ENCODE assay signal across 8 cellular contexts in the genomic region with DNA sequence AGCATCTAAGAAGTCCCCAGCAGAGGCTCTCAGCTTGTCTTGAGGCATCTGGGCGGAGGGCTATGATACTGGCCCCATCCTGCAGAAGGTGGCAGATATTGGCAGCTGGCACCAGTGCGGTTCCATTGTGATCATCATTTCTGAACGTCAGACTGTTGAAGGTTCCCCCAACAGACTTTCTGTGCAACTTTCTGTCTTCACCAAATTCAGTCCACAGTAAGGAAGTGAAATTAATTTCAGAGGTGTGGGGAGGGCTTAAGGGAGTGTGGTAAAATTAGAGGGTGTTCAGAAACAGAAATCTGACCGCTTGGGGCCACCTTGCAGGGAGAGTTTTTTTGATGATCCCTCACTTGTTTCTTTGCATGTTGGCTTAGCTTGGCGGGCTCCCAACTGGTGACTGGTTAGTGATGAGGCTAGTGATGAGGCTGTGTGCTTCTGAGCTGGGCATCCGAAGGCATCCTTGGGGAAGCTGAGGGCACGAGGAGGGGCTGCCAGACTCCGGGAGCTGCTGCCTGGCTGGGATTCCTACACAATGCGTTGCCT. TPM values are rescaled to one million over a fixed set of nuclear protein-coding genes. Genes with fewer than 3 reads are reported as not detected.
A peak's percentile ranks its signal among the peaks of the same experiment; 100 is the strongest.
DNase-seq lines count a peak whose midpoint lies in the region; ATAC-seq lines count a peak whose summit lies in the region.

A gene with protein sequence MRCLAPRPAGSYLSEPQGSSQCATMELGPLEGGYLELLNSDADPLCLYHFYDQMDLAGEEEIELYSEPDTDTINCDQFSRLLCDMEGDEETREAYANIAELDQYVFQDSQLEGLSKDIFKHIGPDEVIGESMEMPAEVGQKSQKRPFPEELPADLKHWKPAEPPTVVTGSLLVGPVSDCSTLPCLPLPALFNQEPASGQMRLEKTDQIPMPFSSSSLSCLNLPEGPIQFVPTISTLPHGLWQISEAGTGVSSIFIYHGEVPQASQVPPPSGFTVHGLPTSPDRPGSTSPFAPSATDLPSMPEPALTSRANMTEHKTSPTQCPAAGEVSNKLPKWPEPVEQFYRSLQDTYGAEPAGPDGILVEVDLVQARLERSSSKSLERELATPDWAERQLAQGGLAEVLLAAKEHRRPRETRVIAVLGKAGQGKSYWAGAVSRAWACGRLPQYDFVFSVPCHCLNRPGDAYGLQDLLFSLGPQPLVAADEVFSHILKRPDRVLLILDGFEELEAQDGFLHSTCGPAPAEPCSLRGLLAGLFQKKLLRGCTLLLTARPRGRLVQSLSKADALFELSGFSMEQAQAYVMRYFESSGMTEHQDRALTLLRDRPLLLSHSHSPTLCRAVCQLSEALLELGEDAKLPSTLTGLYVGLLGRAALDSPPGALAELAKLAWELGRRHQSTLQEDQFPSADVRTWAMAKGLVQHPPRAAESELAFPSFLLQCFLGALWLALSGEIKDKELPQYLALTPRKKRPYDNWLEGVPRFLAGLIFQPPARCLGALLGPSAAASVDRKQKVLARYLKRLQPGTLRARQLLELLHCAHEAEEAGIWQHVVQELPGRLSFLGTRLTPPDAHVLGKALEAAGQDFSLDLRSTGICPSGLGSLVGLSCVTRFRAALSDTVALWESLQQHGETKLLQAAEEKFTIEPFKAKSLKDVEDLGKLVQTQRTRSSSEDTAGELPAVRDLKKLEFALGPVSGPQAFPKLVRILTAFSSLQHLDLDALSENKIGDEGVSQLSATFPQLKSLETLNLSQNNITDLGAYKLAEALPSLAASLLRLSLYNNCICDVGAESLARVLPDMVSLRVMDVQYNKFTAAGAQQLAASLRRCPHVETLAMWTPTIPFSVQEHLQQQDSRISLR (plus strand): TSS at position 404 of the 543 bp plus-strand sequence. CDS start 129 bp downstream, at position 533.

- intact Hi-C loops in Right ventricle myocardium superior (cut with DNase I), result no loop called here

- DNase-seq in A172 (ENCODE audit: low spot score) (peak; percentile 94), NCI-H69 (lab: John Stamatoyannopoulos, UW) (peak; percentile 47), activated T-helper 1 cell treated with Interleukin-2 at 50 U/mL for 16 hours (ENCODE audit: low read depth) (peak; percentile 9), Right ventricle myocardium superior (peak; percentile 88), NCI-H1105 (lab: John Stamatoyannopoulos, UW) (no peak)
- peak; percentile 8 for DNase-seq in stimulated activated CD4-positive, alpha-beta T cell treated with anti-CD3 and anti-CD28 coated beads, Interleukin-12 subunit alpha, Interleukin-12 subunit beta, amount 100 ng/mL, for 4 hours

- ATAC-seq in GM18511 (IDR thresholded peaks at IDR 0.05; ENCODE audit: unreplicated experiment), result peak; percentile 58
- peak; percentile 51 for ATAC-seq in HG02852 (IDR thresholded peaks at IDR 0.05; ENCODE audit: unreplicated experiment)
- peak; percentile 37 for ATAC-seq in Right ventricle myocardium superior (ENCODE audit: poor library complexity)

RNA-seq across cellular contexts. Expression of the gene that starts here (rescaled TPM):
- total RNA-seq in A172 (2014; rRNA removed; shearing (Covaris generic)), result 0.07 TPM in 1 of 2 replicates, not detected in the other
- total RNA-seq in Right ventricle myocardium superior, result 7.9 TPM

Comparison
In these comparisons a context has a peak if more than half of its experiments do, and no peak if none do; other contexts are left out.
1. Peak in DNase-seq in A172; RNA of the gene not detected or under 1 TPM.